Comparison of ENCODE assay signal across 9 cellular contexts in the genomic region with DNA sequence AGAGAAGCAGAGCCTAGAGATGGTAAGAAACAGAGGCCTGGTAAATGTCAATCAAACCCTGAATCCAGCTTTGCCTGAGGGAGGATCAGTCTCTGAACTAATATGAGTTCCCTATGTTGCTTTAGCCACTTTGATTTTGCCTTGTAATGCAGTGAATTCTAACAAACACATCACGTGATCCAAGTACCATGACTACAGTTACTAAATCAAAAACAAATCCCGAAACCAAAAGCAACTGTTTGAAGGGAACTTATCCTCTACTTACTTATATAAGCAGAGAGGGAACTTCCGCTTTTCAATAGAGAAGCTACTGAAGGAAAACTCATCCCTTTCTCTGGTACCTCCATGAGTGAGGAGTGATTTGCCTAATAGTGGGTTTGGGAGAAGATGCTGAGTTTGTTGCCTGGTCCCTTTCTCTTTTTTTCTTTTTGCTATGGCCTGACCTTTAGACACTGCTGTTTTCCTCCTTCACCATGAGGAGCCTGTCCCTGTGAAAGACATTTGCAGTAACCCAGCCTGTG. TPM values are rescaled to one million over a fixed set of nuclear protein-coding genes. Genes with fewer than 3 reads are reported as not detected.
A peak's percentile ranks its signal among the peaks of the same experiment; 100 is the strongest.
DNase-seq lines count a peak whose midpoint lies in the region; ATAC-seq, FAIRE-seq and TF ChIP-seq lines count a peak whose summit lies in the region.
"Had no signal": no experiment of that assay in that cellular context is flagged by ENCODE, and none has a peak within 500 bp of the region (broad histone marks: within the 10 kb centered on the region; RNA-seq: fewer than 3 reads in every experiment).

No MANE protein-coding gene starts in this region.

- no peak for TF ChIP-seq POLR2A in GM12878 (IDR thresholded peaks at IDR 0.05; ENCODE audit: low read depth, low read length)

- H3K36me3 ChIP-seq in BLaER1 (no peaks in the 10 kb centered on the region), GM12878 (ENCODE audit: control insufficient read depth in 2 of 2, insufficient read depth in 2 of 2, low read length in 1 of 2) (no peaks in the 10 kb centered on the region), lung (ENCODE audit: control insufficient read depth in 2 of 2, insufficient read depth in 2 of 2, low read length in 2 of 2) (no peaks in the 10 kb centered on the region)

- FAIRE-seq in GM12878 (lab: Jason Lieb, UNC), result peak; percentile 75
- FAIRE-seq: endothelial cell of umbilical vein had no signal

- POLR2A ChIA-PET in GM12878 (lab: Charles Lee), result interaction anchor here (0.5 to 2.1 kb wide), 12 partner anchors 10 to 123 kb away, joined by 3 to 8 read pairs (median 4); partner anchors contain the start of genes FAM216A and GPN3

- peak overlapping the region; percentile 42 for H3K27ac ChIP-seq in BLaER1
- H3K27ac ChIP-seq in GM12878 (ENCODE audit: control insufficient read depth, insufficient read depth), result peak overlapping the region; percentile 85
- peak overlapping the region in 1 of 2 donors; percentile 91 for H3K27ac ChIP-seq in lung (ENCODE audit: low read depth in 1 of 2, low read length in 1 of 2)

- TF ChIP-seq CTCF in GM12878 (IDR thresholded peaks at IDR 0.05 in 2 of 3, conservative IDR thresholded peaks at IDR 0.05 in 1 of 3; ENCODE audit: control insufficient read depth in 2 of 3, extremely low read depth in 1 of 3, insufficient read depth in 1 of 3, low read depth in 3 of 3, low read length in 3 of 3) (no peak), lung (IDR thresholded peaks at IDR 0.05; ENCODE audit: control extremely low read depth, extremely low read depth) (no peak)

- DNase-seq in KBM-7, result peak; percentile 87
- peak; percentile 79 for DNase-seq in GM12878 (ENCODE audit: low read depth, low spot score)
- DNase-seq in lung (ENCODE audit: low spot score), result no peak
- DNase-seq in cortex of kidney (lab: John Stamatoyannopoulos, UW), result no peak
- DNase-seq in middle frontal gyrus (ENCODE audit: extremely low spot score, low spot score), result no peak
- no peak for DNase-seq in cerebellar nuclear complex (lab: John Stamatoyannopoulos, UW)

- H3K79me2 ChIP-seq in GM12878 (ENCODE audit: control insufficient read depth, insufficient read depth, low read length), result no peaks in the 10 kb centered on the region

- peak; percentile 81 for ATAC-seq in GM19452 (IDR thresholded peaks at IDR 0.05; ENCODE audit: unreplicated experiment)
- ATAC-seq in GM12878, result peak; percentile 93
- peak; percentile 67 for ATAC-seq in lung (ENCODE audit: insufficient read depth, low FRiP score)

- H3K4me2 ChIP-seq in BLaER1 (peak overlapping the region; percentile 57), GM12878 (ENCODE audit: control insufficient read depth, insufficient read depth) (peak overlapping the region; percentile 76)

- H3K4me1 ChIP-seq in BLaER1 (peaks cover 23% of the 10 kb centered on the region), GM12878 (ENCODE audit: control insufficient read depth, insufficient read depth, low read length) (peaks cover 15% of the 10 kb centered on the region), lung (ENCODE audit: control insufficient read depth in 2 of 2, insufficient read depth in 2 of 2, low read length in 2 of 2) (peaks cover 1 to 3% of the 10 kb centered on the region in 2 donors)

- intact Hi-C loops in GM12878 (cut with micrococcal nuclease; ENCODE audit: unreplicated experiment), result no loop called here

- H2AFZ ChIP-seq in GM12878 (ENCODE audit: control insufficient read depth, low read depth, low read length), result peak overlapping the region; percentile 81

- H3K9me3 ChIP-seq in BLaER1 (no peaks in the 10 kb centered on the region), GM12878 (replicated peaks; ENCODE audit: control insufficient read depth, insufficient read depth, low read length) (no peaks in the 10 kb centered on the region), lung (ENCODE audit: control insufficient read depth in 2 of 2, insufficient read depth in 1 of 2, low read length in 1 of 2) (no peaks in the 10 kb centered on the region)

- SMC1A ChIA-PET in GM12878 (lab: Charles Lee; ENCODE audit: uncharacterized antibody, unreplicated experiment), result interaction anchor here (0.7 to 19.2 kb wide), 17 partner anchors 11 to 141 kb away, joined by 3 to 492 read pairs (median 4); partner anchors contain the start of genes ARPC3, FAM216A, GPN3 and RAD9B

- no TSS peak for BruUV-seq in GM12878 (replicated peaks; lab: Mats Ljungman, UMichigan)

- no peak for TF ChIP-seq RAD21 in GM12878 (IDR thresholded peaks at IDR 0.05; ENCODE audit: insufficient read depth, low read depth, low read length)

- no peak overlapping the region for H3K9ac ChIP-seq in BLaER1
- H3K9ac ChIP-seq in GM12878 (ENCODE audit: control insufficient read depth, insufficient read depth, low read length), result peak overlapping the region; percentile 28

- 0% methylated on average over 3 of the region's 3 CpGs for WGBS in GM12878 (ENCODE audit: insufficient coverage, insufficient replicate concordance, low lambda C conversion rate, missing lambda C conversion rate)
- 19 to 28% methylated on average over 3 of the region's 3 CpGs for WGBS in lung, 2 donors

- TF ChIP-seq EP300 in GM12878 (IDR thresholded peaks at IDR 0.05; ENCODE audit: borderline replicate concordance in 1 of 2, control insufficient read depth in 1 of 2, low read depth in 2 of 2, low read length in 2 of 2), result peak in 1 of 2 experiments; percentile 81; a peak in 2 of 4 replicates

- H3K27me3 ChIP-seq in BLaER1 (no peaks in the 10 kb centered on the region), GM12878 (replicated peaks in 1 of 2; ENCODE audit: control insufficient read depth in 2 of 2, insufficient read depth in 2 of 2, low read length in 1 of 2) (no peaks in the 10 kb centered on the region), lung (ENCODE audit: control insufficient read depth, insufficient read depth) (no peaks in the 10 kb centered on the region)

- H3K4me3 ChIP-seq in BLaER1 (no peak overlapping the region), GM12878 (peak overlapping the region; percentile 42; the same call in 1 of the 2 replicates), lung (no peak overlapping the region)

- H4K20me1 ChIP-seq in BLaER1 (no peaks in the 10 kb centered on the region), GM12878 (ENCODE audit: control insufficient read depth, insufficient read depth) (no peaks in the 10 kb centered on the region)

- RAD21 ChIA-PET in GM12878 (lab: Charles Lee; ENCODE audit: unreplicated experiment), result interaction anchor here (0.9 to 3.2 kb wide), 13 partner anchors 9 to 159 kb away, joined by 3 to 14 read pairs (median 6); partner anchors contain the start of gene ARPC3

- in situ Hi-C loops in KBM-7 (cut with MboI; ENCODE audit: low pct_unique_long_range_greater_than_20kb, low sequenced_read_pairs), result no loop called here
- in situ Hi-C loops in GM12878 (cut with MboI), result no loop called here

- CTCF ChIA-PET in GM12878 (lab: Yijun Ruan, JAX), result interaction anchor here (0.8 to 17.0 kb wide), 15 partner anchors 9 to 160 kb away, joined by 3 to 462 read pairs (median 4); partner anchors contain the start of genes ARPC3, FAM216A, RAD9B and VPS29

TF ChIP-seq in GM12878, 131 proteins besides CTCF, POLR2A, EP300 and RAD21 (continues in another document):
- TF ChIP-seq BACH1 (IDR thresholded peaks at IDR 0.05; ENCODE audit: borderline replicate concordance), result peak; percentile 55; the same call in 1 of the 2 replicates
- TF ChIP-seq NR2C2 (IDR thresholded peaks at IDR 0.05; ENCODE audit: borderline replicate concordance, control insufficient read depth, insufficient read length, low read depth), result no peak
- peak; percentile 76 for TF ChIP-seq IKZF1 (conservative IDR thresholded peaks at IDR 0.05)
- no peak for TF ChIP-seq ZNF622 (IDR thresholded peaks at IDR 0.05)
- TF ChIP-seq CBX5 (IDR thresholded peaks at IDR 0.05; ENCODE audit: low read depth), result no peak

RNA-seq across cellular contexts. Expression of gene PPTC7, which starts 7.7 kb away (rescaled TPM):
- 97.8 and 98.0 TPM in 2 replicates for total RNA-seq in GM12878 (2013; cell fraction: nucleolus; rRNA removed)
- total RNA-seq in GM12878 (2014; rRNA removed), result 8.3 and 9.1 TPM in 2 replicates
- total RNA-seq in GM12878 (2014; rRNA removed; fragmentation: Illumina TruSeq; extraction: Trizol), result 13.4 and 13.9 TPM in 2 replicates
- total RNA-seq in GM12878 (2021), result 31.0 and 31.4 TPM in 2 replicates
- 16.5 TPM for polyA plus RNA-seq in GM12878 (2011; ENCODE audit: low read depth)
- polyA plus RNA-seq in GM12878 (2011; rRNA removed), result 69.6 and 89.2 TPM in 2 replicates
- 26.8 and 32.6 TPM in 2 replicates for polyA plus RNA-seq in GM12878 (2011; cell fraction: cytosol; rRNA removed)
- 36.0 and 57.5 TPM in 2 replicates for polyA plus RNA-seq in GM12878 (2011; cell fraction: nucleus; rRNA removed)
- polyA plus RNA-seq in GM12878 (2012), result 24.9 and 34.0 TPM in 2 replicates
- 29.8 and 37.9 TPM in 2 replicates for polyA plus RNA-seq in GM12878 (2014; fragmentation: Illumina TruSeq; extraction: Trizol)
- 1 to 10 TPM; 5.0 to 8.9 TPM for polyA plus RNA-seq in GM12878 (2014; fragmentation: Nextera tagmentation; extraction: Ambion mirVana)
- 24.8 and 25.9 TPM in 2 replicates for polyA plus RNA-seq in GM12878 (2014; rRNA removed)
- 10 to 100 TPM in 1 of 2 experiments, 1 to 10 TPM in 1; 4.0 to 11.3 TPM for polyA plus RNA-seq in GM12878 (2016; fragmentation: Nextera tagmentation; extraction: Ambion mirVana)
- 80.9 and 102 TPM in 2 replicates for polyA minus RNA-seq in GM12878 (2011; rRNA and poly(A)+ RNA removed)
- 29.1 and 29.5 TPM in 2 replicates for polyA minus RNA-seq in GM12878 (2011; cell fraction: cytosol; rRNA and poly(A)+ RNA removed)
- 34.9 and 43.1 TPM in 2 replicates for polyA minus RNA-seq in GM12878 (2011; cell fraction: nucleus; rRNA and poly(A)+ RNA removed)
- total RNA-seq in lung, result 10 to 100 TPM; 23.3 to 23.4 TPM
- 10 to 100 TPM in 1 of 2 donors, 1 to 10 TPM in 1; 7.1 to 15.3 TPM for polyA plus RNA-seq in lung

RNA-seq across cellular contexts. Expression of gene TCTN1, which starts 23.1 kb away (rescaled TPM):
- 34.3 and 34.6 TPM in 2 replicates for total RNA-seq in GM12878 (2013; cell fraction: nucleolus; rRNA removed)
- total RNA-seq in GM12878 (2014; rRNA removed) (15.3 and 15.6 TPM in 2 replicates), GM12878 (2014; rRNA removed; fragmentation: Illumina TruSeq; extraction: Trizol) (15.3 and 16.6 TPM in 2 replicates), GM12878 (2021) (11.5 and 13.8 TPM in 2 replicates), lung (10 to 100 TPM; 56.9 to 79.2 TPM)
- polyA plus RNA-seq in GM12878 (2011; ENCODE audit: low read depth), result 27.3 TPM
- polyA plus RNA-seq in GM12878 (2011; rRNA removed) (16.7 and 18.6 TPM in 2 replicates), GM12878 (2014; fragmentation: Illumina TruSeq; extraction: Trizol) (12.9 and 21.2 TPM in 2 replicates), GM12878 (2014; fragmentation: Nextera tagmentation; extraction: Ambion mirVana) (10 to 100 TPM in 1 of 2 experiments, 1 to 10 TPM in 1; 8.8 to 10.2 TPM), GM12878 (2014; rRNA removed) (15.4 and 20.3 TPM in 2 replicates), GM12878 (2016; fragmentation: Nextera tagmentation; extraction: Ambion mirVana) (10 to 100 TPM; 16.7 to 23.5 TPM), lung (10 to 100 TPM; 22.0 to 31.6 TPM)
- polyA plus RNA-seq in GM12878 (2011; cell fraction: cytosol; rRNA removed), result 5.9 and 7.3 TPM in 2 replicates
- polyA plus RNA-seq in GM12878 (2011; cell fraction: nucleus; rRNA removed), result 19.5 and 23.1 TPM in 2 replicates
- polyA plus RNA-seq in GM12878 (2012), result 12.8 and 15.4 TPM in 2 replicates
- polyA minus RNA-seq in GM12878 (2011; rRNA and poly(A)+ RNA removed), result 7.3 and 14.8 TPM in 2 replicates
- polyA minus RNA-seq in GM12878 (2011; cell fraction: cytosol; rRNA and poly(A)+ RNA removed), result 2.4 and 3.9 TPM in 2 replicates
- polyA minus RNA-seq in GM12878 (2011; cell fraction: nucleus; rRNA and poly(A)+ RNA removed), result 9.6 and 11.4 TPM in 2 replicates

Comparison
In these comparisons a context has a peak if more than half of its experiments do, and no peak if none do; other contexts are left out.
1. DNase-seq: peak in KBM-7 (single experiment) and GM12878 (single experiment); none in lung (single experiment), cortex of kidney (single experiment), middle frontal gyrus (single experiment) and cerebellar nuclear complex (0 of 2).
2. Peak in every context shown above with its lines, with median percentiles within 50 percentile points of each other: ATAC-seq.